ENCODE assay signal across 9 cellular contexts in genomic region chr2:234488913-234489451, GRCh38. TPM values are rescaled to one million over a fixed set of nuclear protein-coding genes. Genes with fewer than 3 reads are reported as not detected.
DNase-seq lines count a peak whose midpoint lies in the region; ATAC-seq, FAIRE-seq and TF ChIP-seq lines count a peak whose summit lies in the region.
"Had no signal": no experiment of that assay in that cellular context is flagged by ENCODE, and none has a peak within 500 bp of the region (broad histone marks: within the 10 kb centered on the region; RNA-seq: fewer than 3 reads in every experiment).

No MANE protein-coding gene starts in this region.

- H3K4me3 Mint-ChIP-seq in activated CD4-positive, alpha-beta T cell treated with anti-CD3 and anti-CD28 coated beads for 36 hours: peak overlapping the region; percentile 71
- peak overlapping the region; percentile 98 to 100 (median 100) for H3K4me3 Mint-ChIP-seq in immature natural killer cell
- H3K4me3 Mint-ChIP-seq: nephron had no signal

- H3K9me3 Mint-ChIP-seq in activated CD4-positive, alpha-beta T cell treated with anti-CD3 and anti-CD28 coated beads for 36 hours (ENCODE audit: low read depth): no peaks in the 10 kb centered on the region
- H3K9me3 Mint-ChIP-seq in immature natural killer cell: no peaks in the 10 kb centered on the region
- H3K9me3 Mint-ChIP-seq: nephron had no signal

- peaks cover 8% of the 10 kb centered on the region for H3K36me3 Mint-ChIP-seq in activated CD4-positive, alpha-beta T cell treated with anti-CD3 and anti-CD28 coated beads for 36 hours (ENCODE audit: low read depth)
- peaks cover 42 to 72% (median 47%) of the 10 kb centered on the region in 3 donors for H3K36me3 Mint-ChIP-seq in immature natural killer cell

- peaks cover 85% of the 10 kb centered on the region for H3K4me1 Mint-ChIP-seq in activated CD4-positive, alpha-beta T cell treated with anti-CD3 and anti-CD28 coated beads for 36 hours
- H3K4me1 Mint-ChIP-seq in immature natural killer cell: peaks cover 89 to 93% of the 10 kb centered on the region in 2 donors

- peak; percentile 9 for FAIRE-seq in GM12892 (lab: Jason Lieb, UNC)

- DNase-seq in GM12892 (ENCODE audit: insufficient read length) (no peak), immature natural killer cell (peak; percentile 80 to 83 (median 82)), DMS153 (lab: John Stamatoyannopoulos, UW) (no peak), NCI-H69 (lab: John Stamatoyannopoulos, UW) (no peak)
- peak; percentile 81 for DNase-seq in activated CD4-positive, alpha-beta T cell treated with anti-CD3 and anti-CD28 coated beads for 36 hours

- no peaks in the 10 kb centered on the region for H3K27me3 Mint-ChIP-seq in activated CD4-positive, alpha-beta T cell treated with anti-CD3 and anti-CD28 coated beads for 36 hours
- peaks cover 23 to 56% (median 43%) of the 10 kb centered on the region in 3 donors for H3K27me3 Mint-ChIP-seq in immature natural killer cell (ENCODE audit: low read depth in 3 of 3)

- peak overlapping the region; percentile 97 for H3K27ac Mint-ChIP-seq in activated CD4-positive, alpha-beta T cell treated with anti-CD3 and anti-CD28 coated beads for 36 hours
- H3K27ac Mint-ChIP-seq in immature natural killer cell: peak overlapping the region; percentile 98 to 100 (median 100)
- H3K27ac Mint-ChIP-seq: nephron had no signal

- TF ChIP-seq POLR2A in GM12892 (IDR thresholded peaks at IDR 0.05; ENCODE audit: low read depth, low read length): no peak

- CTCF ChIA-PET in activated CD4-positive, alpha-beta T cell treated with anti-CD3 and anti-CD28 coated beads for 36 hours (lab: Charles Lee): interaction anchor here (0.6 to 1.6 kb wide), 2 partner anchors 22 to 42 kb away, joined by 4 to 6 read pairs; no protein-coding TSS in a partner anchor

- ATAC-seq in HG02852 (IDR thresholded peaks at IDR 0.05; ENCODE audit: unreplicated experiment) (peak; percentile 73), HG03045 (IDR thresholded peaks at IDR 0.05; ENCODE audit: unreplicated experiment) (no peak), HG03439 (IDR thresholded peaks at IDR 0.05; ENCODE audit: unreplicated experiment) (no peak)
- peak; percentile 71 for ATAC-seq in activated CD4-positive, alpha-beta T cell treated with anti-CD3 and anti-CD28 coated beads for 36 hours

- POLR2A ChIA-PET in activated CD4-positive, alpha-beta T cell treated with anti-CD3 and anti-CD28 coated beads for 36 hours (lab: Charles Lee): no interaction called here

- intact Hi-C loops in activated CD4-positive, alpha-beta T cell treated with anti-CD3 and anti-CD28 coated beads for 36 hours (cut with DNase I, micrococcal nuclease): loop anchor here in 1 of 2 experiments (1.0 to 2.0 kb wide), 5 partner anchors 14 to 197 kb away; no protein-coding TSS in a partner anchor

RNA-seq across cellular contexts. Expression of gene ARL4C, which starts 7.9 kb away (rescaled TPM):
- polyA plus RNA-seq in GM12892 (2012; ENCODE audit: missing spikeins): 1.4 TPM
- 10 to 100 TPM; 27.2 to 32.8 TPM for total RNA-seq in activated CD4-positive, alpha-beta T cell treated with anti-CD3 and anti-CD28 coated beads for 36 hours
- 100 to 1,000 TPM; 196 to 245 (median 243) TPM for polyA plus RNA-seq in immature natural killer cell

Comparison
In these comparisons a context has a peak if more than half of its experiments do, and no peak if none do; other contexts are left out.
1. DNase-seq: peak in activated CD4-positive, alpha-beta T cell treated with anti-CD3 and anti-CD28 coated beads for 36 hours (single experiment) and immature natural killer cell (3 of 3); none in GM12892 (single experiment), DMS153 (single experiment) and NCI-H69 (single experiment).
2. ATAC-seq: peak in HG02852 (single experiment) and activated CD4-positive, alpha-beta T cell treated with anti-CD3 and anti-CD28 coated beads for 36 hours (single experiment); none in HG03045 (single experiment) and HG03439 (single experiment).